In the genomic region with DNA sequence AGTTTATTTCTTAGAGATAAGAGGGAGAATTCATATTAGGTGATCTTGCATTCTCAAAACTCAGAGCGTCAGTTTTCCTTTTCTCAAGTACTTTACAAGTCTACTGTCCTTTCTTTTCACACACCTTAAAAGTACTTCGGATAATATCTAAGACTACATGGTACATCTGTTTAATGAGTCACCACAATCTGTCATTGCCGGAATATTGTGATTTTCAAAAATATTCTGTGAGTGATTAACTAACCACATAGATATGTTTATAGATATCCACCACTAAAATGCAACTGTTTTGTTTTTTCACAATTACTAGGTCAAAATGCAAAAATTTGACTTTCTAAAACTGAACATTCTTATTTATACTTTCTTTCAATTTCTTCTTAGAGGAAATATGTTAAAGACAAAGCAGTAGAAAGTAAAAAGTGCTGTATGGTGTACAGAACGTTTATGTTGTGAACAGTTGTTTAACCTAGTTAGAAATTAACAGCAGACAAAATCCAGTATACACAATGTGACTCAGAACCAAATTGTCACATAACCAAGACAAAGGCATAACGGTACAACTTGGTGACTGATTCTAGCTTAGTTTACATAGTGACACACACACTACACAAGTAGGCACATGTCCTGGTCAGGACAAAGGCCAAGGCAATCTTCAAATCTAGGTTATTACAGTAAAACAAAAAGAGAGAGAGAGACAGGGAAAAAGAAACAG, we compare ENCODE assay signal across 11 cellular contexts.
DNase-seq lines count a peak whose midpoint lies in the region; ATAC-seq lines count a peak whose summit lies in the region.
"Had no signal": no experiment of that assay in that cellular context is flagged by ENCODE, and none has a peak within 500 bp of the region (broad histone marks: within the 10 kb centered on the region; RNA-seq: fewer than 3 reads in every experiment).

No MANE protein-coding gene starts in this region.

- H3K9me3 Mint-ChIP-seq in T-helper 2 cell treated with Interferon-gamma antibody and Interleukin-4, amounts not matched to agents 5 μg/mL and 100 μg/mL, for 36 hours = no peaks in the 10 kb centered on the region

- ATAC-seq in GM19467 (IDR thresholded peaks at IDR 0.05; ENCODE audit: unreplicated experiment) = peak; percentile 93
- ATAC-seq in HG03108 (IDR thresholded peaks at IDR 0.05; ENCODE audit: unreplicated experiment) = peak; percentile 70
- ATAC-seq in activated CD4-positive, CD25-positive, alpha-beta regulatory T cell treated with anti-CD3 and anti-CD28 coated beads, Interleukin-2, amount 50 U/mL, for 24 hours = no peak

- H3K27ac Mint-ChIP-seq in T-helper 2 cell treated with Interferon-gamma antibody and Interleukin-4, amounts not matched to agents 5 μg/mL and 100 μg/mL, for 36 hours = no peak overlapping the region
- H3K27ac Mint-ChIP-seq: activated CD4-positive, alpha-beta memory T cell treated with anti-CD3 and anti-CD28 coated beads, Interleukin-2, amount 10 ng/mL, durations not matched to agents 7 days and 5 days; IgD-negative memory B cell had no signal

- no peaks in the 10 kb centered on the region for H3K27me3 Mint-ChIP-seq in T-helper 2 cell treated with Interferon-gamma antibody and Interleukin-4, amounts not matched to agents 5 μg/mL and 100 μg/mL, for 36 hours (ENCODE audit: low read depth)
- H3K27me3 Mint-ChIP-seq: activated CD4-positive, alpha-beta memory T cell treated with anti-CD3 and anti-CD28 coated beads, Interleukin-2, amount 10 ng/mL, durations not matched to agents 7 days and 5 days; IgD-negative memory B cell had no signal

- H3K4me1 Mint-ChIP-seq in T-helper 2 cell treated with Interferon-gamma antibody and Interleukin-4, amounts not matched to agents 5 μg/mL and 100 μg/mL, for 36 hours (ENCODE audit: low read depth) = no peaks in the 10 kb centered on the region
- H3K4me1 Mint-ChIP-seq: activated CD4-positive, alpha-beta memory T cell treated with anti-CD3 and anti-CD28 coated beads, Interleukin-2, amount 10 ng/mL, durations not matched to agents 7 days and 5 days; IgD-negative memory B cell had no signal

- no peaks in the 10 kb centered on the region for H3K36me3 Mint-ChIP-seq in T-helper 2 cell treated with Interferon-gamma antibody and Interleukin-4, amounts not matched to agents 5 μg/mL and 100 μg/mL, for 36 hours (ENCODE audit: low read depth)
- H3K36me3 Mint-ChIP-seq: IgD-negative memory B cell had no signal

- no peak overlapping the region for H3K4me3 Mint-ChIP-seq in T-helper 2 cell treated with Interferon-gamma antibody and Interleukin-4, amounts not matched to agents 5 μg/mL and 100 μg/mL, for 36 hours
- H3K4me3 Mint-ChIP-seq: activated CD4-positive, alpha-beta memory T cell treated with anti-CD3 and anti-CD28 coated beads, Interleukin-2, amount 10 ng/mL, durations not matched to agents 7 days and 5 days; IgD-negative memory B cell had no signal

- DNase-seq in amniotic epithelial cell (ENCODE audit: low read depth) = peak; percentile 47
- DNase-seq in superior temporal gyrus (ENCODE audit: extremely low spot score) = peak; percentile 23
- no peak for DNase-seq in NCI-H2029 treated with DMSO at 0.1 percent for 48 hours (lab: John Stamatoyannopoulos, UW)
- no peak for DNase-seq in T-helper 2 cell treated with Interferon-gamma antibody and Interleukin-4, amounts not matched to agents 5 μg/mL and 100 μg/mL, for 36 hours (ENCODE audit: low spot score)
- no peak for DNase-seq in T-helper 2 cell
- DNase-seq: activated CD4-positive, alpha-beta memory T cell treated with anti-CD3 and anti-CD28 coated beads, Interleukin-2, amount 10 ng/mL, durations not matched to agents 7 days and 5 days; caudate nucleus had no signal

Comparison
In these comparisons a context has a peak if more than half of its experiments do, and no peak if none do; other contexts are left out.
1. ATAC-seq: peak in GM19467 (single experiment) and HG03108 (single experiment); none in activated CD4-positive, CD25-positive, alpha-beta regulatory T cell treated with anti-CD3 and anti-CD28 coated beads, Interleukin-2, amount 50 U/mL, for 24 hours (0 of 2).
2. DNase-seq: peak in amniotic epithelial cell (single experiment) and superior temporal gyrus (single experiment); none in NCI-H2029 treated with DMSO at 0.1 percent for 48 hours (single experiment), T-helper 2 cell treated with Interferon-gamma antibody and Interleukin-4, amounts not matched to agents 5 μg/mL and 100 μg/mL, for 36 hours (single experiment) and T-helper 2 cell (0 of 5).